Comparison of ENCODE assay signal across 24 cellular contexts in the genomic region with DNA sequence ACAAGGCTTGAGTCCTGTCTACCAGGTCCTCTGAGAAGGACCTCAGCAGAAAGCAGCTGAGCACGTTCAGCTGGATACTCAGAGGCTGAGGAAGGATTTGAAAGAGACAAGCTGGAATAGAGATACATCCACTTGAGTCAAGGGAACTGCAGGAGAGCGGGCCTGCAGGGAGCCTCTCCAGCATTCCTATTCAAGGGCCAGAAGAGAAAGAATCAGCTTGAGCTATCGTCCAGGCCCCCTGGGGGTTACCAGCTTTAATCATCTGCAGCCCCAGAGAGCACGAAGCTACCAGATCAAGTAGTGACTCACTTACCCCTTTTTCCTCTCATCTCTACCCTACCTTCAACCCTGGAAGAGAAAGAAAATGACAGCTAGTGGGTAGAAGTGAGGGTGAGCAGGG.
"Had no signal": no experiment of that assay in that cellular context is flagged by ENCODE, and none has a peak within 500 bp of the region (broad histone marks: within the 10 kb centered on the region; RNA-seq: fewer than 3 reads in every experiment).

No MANE protein-coding gene starts in this region.

- DNase-seq: activated CD4-positive, alpha-beta T cell treated with anti-CD3 and anti-CD28 coated beads for 1 hour; activated CD8-positive, alpha-beta memory T cell treated with anti-CD3 and anti-CD28 coated beads for 24 hours; activated CD8-positive, alpha-beta memory T cell treated with anti-CD3 and anti-CD28 coated beads, Interleukin-2, amount 50 U/mL, for 48 hours; activated effector memory CD4-positive, alpha-beta T cell treated with Interleukin-2 at 50 U/mL for 16 hours; activated naive CD4-positive, alpha-beta T cell treated with anti-CD3 and anti-CD28 coated beads, Interleukin-2, amount 50 U/mL, for 16 hours; activated T-cell treated with anti-CD3 and anti-CD28 coated beads, Interleukin-2, amount 50 U/mL, for 48 hours; adrenal gland; dermis blood vessel endothelial cell; effector memory CD4-positive, alpha-beta T cell; hypothalamus; left ventricle myocardium inferior; mammary epithelial cell; nephron progenitor cell; stimulated activated CD4-positive, alpha-beta T cell treated with anti-CD3 and anti-CD28 coated beads, Interleukin-12 subunit alpha, Interleukin-12 subunit beta, amount 100 ng/mL, for 4 hours; stimulated activated CD4-positive, alpha-beta T cell treated with anti-CD3 and anti-CD28 coated beads, Interleukin-1b, Interleukin-23, amount 100 ng/mL, for 48 hours; stimulated activated CD8-positive, alpha-beta memory T cell treated with anti-CD3 and anti-CD28 coated beads, Interleukin-4, amount 100 ng/mL, for 48 hours; stimulated activated naive CD8-positive, alpha-beta T cell treated with anti-CD3 and anti-CD28 coated beads, Interleukin-15, Interleukin-2, amounts not matched to agents 100 U/mL and 50 U/mL, for 24 hours; substantia nigra; T-cell; T-helper 9 cell; transverse colon had no signal

- H3K9me3 ChIP-seq: adrenal gland, left ventricle myocardium inferior, transverse colon had no signal

- H3K4me3 Mint-ChIP-seq: nephron progenitor cell, T-cell had no signal

- H3K27ac ChIP-seq: adrenal gland, left ventricle myocardium inferior, transverse colon had no signal

- H3K27ac Mint-ChIP-seq: nephron progenitor cell, T-cell had no signal

- H3K4me1 ChIP-seq: adrenal gland, left ventricle myocardium inferior, transverse colon had no signal

- H3K27me3 ChIP-seq: adrenal gland, transverse colon had no signal

- H3K4me3 ChIP-seq: adrenal gland, left ventricle myocardium inferior, transverse colon had no signal

- H3K36me3 Mint-ChIP-seq: T-cell had no signal

- FAIRE-seq: astrocyte, bronchial epithelial cell, frontal cortex had no signal

- ATAC-seq: stimulated activated naive CD8-positive, alpha-beta T cell treated with anti-CD3 and anti-CD28 coated beads, Interleukin-15, Interleukin-2, amounts not matched to agents 100 U/mL and 50 U/mL, for 24 hours; T-cell had no signal

- H3K36me3 ChIP-seq: adrenal gland, left ventricle myocardium inferior, transverse colon had no signal

- H3K9me3 Mint-ChIP-seq: nephron progenitor cell, T-cell had no signal

- H3K27me3 Mint-ChIP-seq: T-cell had no signal
